Comparison of ENCODE assay signal across 30 cellular contexts in genomic region chr16:15747937-15748336, GRCh38.
"Had no signal": no experiment of that assay in that cellular context is flagged by ENCODE, and none has a peak within 500 bp of the region (broad histone marks: within the 10 kb centered on the region; RNA-seq: fewer than 3 reads in every experiment).

No MANE protein-coding gene starts in this region.

- H3K9me3 ChIP-seq: ascending aorta, breast epithelium, colonic mucosa had no signal

- FAIRE-seq: endometrium, endothelial cell of umbilical vein, frontal cortex had no signal

- H3K36me3 ChIP-seq: breast epithelium, cardiac muscle cell, colonic mucosa had no signal

- H3K4me1 Mint-ChIP-seq: activated CD4-positive, alpha-beta T cell treated with anti-CD3 and anti-CD28 coated beads for 36 hours; activated CD4-positive, alpha-beta T cell treated with anti-CD3 and anti-CD28 coated beads, Interleukin-2, amount 10 ng/mL, durations not matched to agents 24 days and 14 days; activated CD8-positive, alpha-beta memory T cell treated with anti-CD3 and anti-CD28 coated beads, Interleukin-2, amount 10 ng/mL, durations not matched to agents 7 days and 5 days; activated naive CD4-positive, alpha-beta T cell treated with anti-CD3 and anti-CD28 coated beads, Interleukin-2, amount 10 ng/mL, durations not matched to agents 7 days and 5 days; activated naive CD8-positive, alpha-beta T cell treated with anti-CD3 and anti-CD28 coated beads, Interleukin-2, amount 10 ng/mL, durations not matched to agents 7 days and 5 days; brain had no signal

- H3K4me3 ChIP-seq: ascending aorta, breast epithelium, cardiac muscle cell, colonic mucosa had no signal

- H3K27me3 ChIP-seq: ascending aorta, breast epithelium, colonic mucosa had no signal

- ATAC-seq: activated CD4-positive, alpha-beta T cell treated with anti-CD3 and anti-CD28 coated beads for 36 hours; activated CD8-positive, alpha-beta memory T cell treated with anti-CD3 and anti-CD28 coated beads, Interleukin-2, amount 10 ng/mL, durations not matched to agents 7 days and 5 days; activated CD8-positive, alpha-beta T cell treated with anti-CD3 and anti-CD28 coated beads, Interleukin-2, amount 10 ng/mL, durations not matched to agents 7 days and 5 days; activated naive CD4-positive, alpha-beta T cell treated with anti-CD3 and anti-CD28 coated beads, Interleukin-2, amount 50 U/mL, for 72 hours; activated T-cell treated with anti-CD3 and anti-CD28 coated beads, Interleukin-2, amount 50 U/mL, for 72 hours had no signal

- DNase-seq: activated CD4-positive, alpha-beta memory T cell treated with anti-CD3 and anti-CD28 coated beads for 36 hours; activated CD4-positive, alpha-beta T cell treated with anti-CD3 and anti-CD28 coated beads for 36 hours; activated CD4-positive, alpha-beta T cell treated with anti-CD3 and anti-CD28 coated beads, Interleukin-2, amount 10 ng/mL, durations not matched to agents 24 days and 14 days; activated CD4-positive, CD25-positive, alpha-beta regulatory T cell; activated CD4-positive, CD25-positive, alpha-beta regulatory T cell treated with anti-CD3 and anti-CD28 coated beads, Interleukin-2, amount 50 U/mL, for 72 hours; activated CD8-positive, alpha-beta memory T cell treated with anti-CD3 and anti-CD28 coated beads, Interleukin-2, amount 10 ng/mL, durations not matched to agents 7 days and 5 days; activated CD8-positive, alpha-beta memory T cell treated with anti-CD3 and anti-CD28 coated beads, Interleukin-2, amount 50 U/mL, for 4 hours; activated CD8-positive, alpha-beta T cell treated with anti-CD3 and anti-CD28 coated beads, Interleukin-2, amount 10 ng/mL, durations not matched to agents 7 days and 5 days; activated gamma-delta T cell; activated naive CD4-positive, alpha-beta T cell; activated naive CD4-positive, alpha-beta T cell treated with anti-CD3 and anti-CD28 coated beads, Interleukin-2, amount 10 ng/mL, durations not matched to agents 7 days and 5 days; activated naive CD8-positive, alpha-beta T cell treated with anti-CD3 and anti-CD28 coated beads, Interleukin-2, amount 10 ng/mL, durations not matched to agents 7 days and 5 days; activated T-cell treated with anti-CD3 and anti-CD28 coated beads for 4 hours; activated T-cell treated with anti-CD3 and anti-CD28 coated beads, Interleukin-2, amount 50 U/mL, for 24 hours; activated T-cell treated with anti-CD3 and anti-CD28 coated beads, Interleukin-2, amount 50 U/mL, for 72 hours; central memory CD4-positive, alpha-beta T cell; cerebellar nuclear complex; colonic mucosa; effector CD8-positive, alpha-beta T cell; foreskin fibroblast; T-helper 2 cell had no signal

- H3K27ac ChIP-seq: ascending aorta, breast epithelium, cardiac muscle cell, colonic mucosa, epithelial cell of prostate had no signal

- H3K4me1 ChIP-seq: ascending aorta, breast epithelium, colonic mucosa had no signal

- H3K36me3 Mint-ChIP-seq: activated CD4-positive, alpha-beta memory T cell treated with anti-CD3 and anti-CD28 coated beads for 36 hours; activated CD8-positive, alpha-beta memory T cell treated with anti-CD3 and anti-CD28 coated beads, Interleukin-2, amount 10 ng/mL, durations not matched to agents 7 days and 5 days; activated naive CD4-positive, alpha-beta T cell treated with anti-CD3 and anti-CD28 coated beads, Interleukin-2, amount 10 ng/mL, durations not matched to agents 7 days and 5 days; activated naive CD8-positive, alpha-beta T cell treated with anti-CD3 and anti-CD28 coated beads, Interleukin-2, amount 10 ng/mL, durations not matched to agents 7 days and 5 days; brain had no signal

- H3K4me3 Mint-ChIP-seq: activated CD4-positive, alpha-beta memory T cell treated with anti-CD3 and anti-CD28 coated beads for 36 hours; activated CD4-positive, alpha-beta T cell treated with anti-CD3 and anti-CD28 coated beads for 36 hours; activated CD4-positive, alpha-beta T cell treated with anti-CD3 and anti-CD28 coated beads, Interleukin-2, amount 10 ng/mL, durations not matched to agents 24 days and 14 days; activated CD8-positive, alpha-beta memory T cell treated with anti-CD3 and anti-CD28 coated beads, Interleukin-2, amount 10 ng/mL, durations not matched to agents 7 days and 5 days; activated CD8-positive, alpha-beta T cell treated with anti-CD3 and anti-CD28 coated beads, Interleukin-2, amount 10 ng/mL, durations not matched to agents 7 days and 5 days; activated naive CD4-positive, alpha-beta T cell treated with anti-CD3 and anti-CD28 coated beads, Interleukin-2, amount 10 ng/mL, durations not matched to agents 7 days and 5 days; activated naive CD8-positive, alpha-beta T cell treated with anti-CD3 and anti-CD28 coated beads, Interleukin-2, amount 10 ng/mL, durations not matched to agents 7 days and 5 days; activated T-cell treated with anti-CD3 and anti-CD28 coated beads, Interleukin-2, amount 50 U/mL, for 24 hours; activated T-cell treated with anti-CD3 and anti-CD28 coated beads, Interleukin-2, amount 50 U/mL, for 72 hours; brain had no signal

- H3K9me3 Mint-ChIP-seq: activated CD4-positive, alpha-beta memory T cell treated with anti-CD3 and anti-CD28 coated beads for 36 hours; activated CD4-positive, alpha-beta T cell treated with anti-CD3 and anti-CD28 coated beads, Interleukin-2, amount 10 ng/mL, durations not matched to agents 24 days and 14 days; activated naive CD4-positive, alpha-beta T cell treated with anti-CD3 and anti-CD28 coated beads, Interleukin-2, amount 10 ng/mL, durations not matched to agents 7 days and 5 days; activated naive CD4-positive, alpha-beta T cell treated with anti-CD3 and anti-CD28 coated beads, Interleukin-2, amount 50 U/mL, for 72 hours; activated naive CD8-positive, alpha-beta T cell treated with anti-CD3 and anti-CD28 coated beads, Interleukin-2, amount 10 ng/mL, durations not matched to agents 7 days and 5 days; activated T-cell treated with anti-CD3 and anti-CD28 coated beads, Interleukin-2, amount 50 U/mL, for 24 hours; activated T-cell treated with anti-CD3 and anti-CD28 coated beads, Interleukin-2, amount 50 U/mL, for 72 hours had no signal

- H3K27ac Mint-ChIP-seq: activated CD4-positive, alpha-beta memory T cell treated with anti-CD3 and anti-CD28 coated beads for 36 hours; activated CD4-positive, alpha-beta T cell treated with anti-CD3 and anti-CD28 coated beads for 36 hours; activated CD4-positive, alpha-beta T cell treated with anti-CD3 and anti-CD28 coated beads, Interleukin-2, amount 10 ng/mL, durations not matched to agents 24 days and 14 days; activated CD8-positive, alpha-beta memory T cell treated with anti-CD3 and anti-CD28 coated beads, Interleukin-2, amount 10 ng/mL, durations not matched to agents 7 days and 5 days; activated CD8-positive, alpha-beta T cell treated with anti-CD3 and anti-CD28 coated beads, Interleukin-2, amount 10 ng/mL, durations not matched to agents 7 days and 5 days; activated naive CD4-positive, alpha-beta T cell treated with anti-CD3 and anti-CD28 coated beads, Interleukin-2, amount 10 ng/mL, durations not matched to agents 7 days and 5 days; activated naive CD8-positive, alpha-beta T cell treated with anti-CD3 and anti-CD28 coated beads, Interleukin-2, amount 10 ng/mL, durations not matched to agents 7 days and 5 days; activated T-cell treated with anti-CD3 and anti-CD28 coated beads, Interleukin-2, amount 50 U/mL, for 24 hours; activated T-cell treated with anti-CD3 and anti-CD28 coated beads, Interleukin-2, amount 50 U/mL, for 72 hours; brain had no signal
